Comparison of ENCODE assay signal across 31 cellular contexts in genomic region chr6:160634706-160635105, GRCh38. TPM values are rescaled to one million over a fixed set of nuclear protein-coding genes. Genes with fewer than 3 reads are reported as not detected.
DNase-seq lines count a peak whose midpoint lies in the region; ATAC-seq, FAIRE-seq and TF ChIP-seq lines count a peak whose summit lies in the region.
"Had no signal": no experiment of that assay in that cellular context is flagged by ENCODE, and none has a peak within 500 bp of the region (broad histone marks: within the 10 kb centered on the region; RNA-seq: fewer than 3 reads in every experiment).

No MANE protein-coding gene starts in this region.

- H3K36me3 ChIP-seq in right lobe of liver (peaks cover 0 to 4% (median 2%) of the 10 kb centered on the region in 4 donors), HepG2 (replicated peaks in 1 of 2; ENCODE audit: control insufficient read depth in 1 of 2, insufficient read depth in 2 of 2, low read length in 2 of 2) (no peaks in the 10 kb centered on the region), keratinocyte (ENCODE audit: control insufficient read depth in 2 of 2, extremely low read depth in 1 of 2, insufficient read depth in 2 of 2, low read length in 2 of 2) (no peaks in the 10 kb centered on the region)
- H3K36me3 ChIP-seq: brain microvascular endothelial cell, heart left ventricle, SJSA1, transverse colon had no signal

- H3K4me3 ChIP-seq in right lobe of liver: no peak overlapping the region
- no peak overlapping the region for H3K4me3 ChIP-seq in HepG2 (replicated peaks in 1 of 3; ENCODE audit: insufficient read depth in 1 of 3, low read depth in 2 of 3, low read length in 3 of 3)
- H3K4me3 ChIP-seq in keratinocyte (ENCODE audit: control insufficient read depth in 2 of 3, extremely low read depth in 1 of 3, insufficient read depth in 2 of 3, low read depth in 1 of 3, low read length in 3 of 3): no peak overlapping the region
- H3K4me3 ChIP-seq: heart left ventricle, psoas muscle, SJSA1, transverse colon had no signal

- intact Hi-C loops in right lobe of liver (cut with DNase I) (no loop called here), HepG2 (cut with micrococcal nuclease; ENCODE audit: unreplicated experiment) (no loop called here), activated B cell treated with CpG ODN at 0.5 μM for 24 hours (cut with micrococcal nuclease) (no loop called here)

- FAIRE-seq in HepG2 (lab: Jason Lieb, UNC) (no peak), keratinocyte (lab: Jason Lieb, UNC) (no peak)
- FAIRE-seq: RCC 7860, small intestine, TTC549 had no signal

- dilution Hi-C loops in keratinocyte (cut with MboI; ENCODE audit: extremely low pct_ligation_motif_present, low sequenced_read_pairs): no loop called here

- no peaks in the 10 kb centered on the region for H3K27me3 ChIP-seq in right lobe of liver
- no peaks in the 10 kb centered on the region for H3K27me3 ChIP-seq in HepG2 (ENCODE audit: control insufficient read depth in 1 of 2, insufficient read depth in 2 of 2, low read length in 2 of 2)
- H3K27me3 ChIP-seq in keratinocyte (ENCODE audit: control insufficient read depth, extremely low read depth, insufficient read depth, low read length): no peaks in the 10 kb centered on the region
- H3K27me3 ChIP-seq: brain microvascular endothelial cell, heart left ventricle, SJSA1, transverse colon had no signal

- WGBS in right lobe of liver (ENCODE audit: insufficient coverage, low coverage, low lambda C conversion rate, missing lambda C conversion rate): 86% methylated on average over 6 of the region's 10 CpGs
- WGBS in HepG2 (ENCODE audit: low lambda C conversion rate): 65% methylated on average over 8 of the region's 10 CpGs

- ATAC-seq in right lobe of liver: peak in 1 of 4 donors; percentile 16
- ATAC-seq in HepG2: no peak
- no peak for ATAC-seq in activated B cell treated with CpG ODN at 0.5 μM for 24 hours (ENCODE audit: low read depth)
- ATAC-seq in T-helper 17 cell: no peak
- ATAC-seq: activated CD4-positive, CD25-positive, alpha-beta regulatory T cell treated with anti-CD3 and anti-CD28 coated beads, Interleukin-2, amount 50 U/mL, for 24 hours; activated T-cell treated with anti-CD3 and anti-CD28 coated beads, Interleukin-2, amount 50 U/mL, for 4 hours; heart left ventricle; left lobe of liver; psoas muscle; T-cell had no signal

- H3K79me2 ChIP-seq in HepG2 (ENCODE audit: insufficient read depth, low read length) (no peaks in the 10 kb centered on the region), keratinocyte (ENCODE audit: control insufficient read depth, insufficient read depth, low read length) (no peaks in the 10 kb centered on the region)

- no peaks in the 10 kb centered on the region for H3K4me1 ChIP-seq in right lobe of liver
- no peaks in the 10 kb centered on the region for H3K4me1 ChIP-seq in HepG2 (ENCODE audit: insufficient read depth, low read length)
- no peaks in the 10 kb centered on the region for H3K4me1 ChIP-seq in keratinocyte (ENCODE audit: control insufficient read depth, extremely low read depth, insufficient read depth, low read length)
- H3K4me1 ChIP-seq: heart left ventricle, psoas muscle, SJSA1, transverse colon had no signal

- CTCF ChIA-PET in HepG2 (lab: Yijun Ruan, JAX; ENCODE audit: low intra/inter-chr PET ratio, low total read pairs) (no interaction called here), activated B cell treated with CpG ODN at 0.5 μM for 24 hours (lab: Charles Lee) (no interaction called here)

- no peak overlapping the region for H3K27ac ChIP-seq in right lobe of liver
- no peak overlapping the region for H3K27ac ChIP-seq in HepG2 (ENCODE audit: extremely low read length, insufficient read depth, low read length)
- no peak overlapping the region for H3K27ac ChIP-seq in keratinocyte (ENCODE audit: control insufficient read depth, insufficient read depth, low read length)
- H3K27ac ChIP-seq: brain microvascular endothelial cell, epithelial cell of prostate, heart left ventricle, KMS-11, psoas muscle, SJSA1, transverse colon had no signal

- no peaks in the 10 kb centered on the region for H3K4me1 Mint-ChIP-seq in activated B cell treated with CpG ODN at 0.5 μM for 24 hours
- H3K4me1 Mint-ChIP-seq in T-helper 17 cell: no peaks in the 10 kb centered on the region
- H3K4me1 Mint-ChIP-seq: CD14-positive monocyte, T-cell had no signal

- no peak for TF ChIP-seq RAD21 in HepG2 (CRISPR knock-in tag; IDR thresholded peaks at IDR 0.05)

- H3K9me3 ChIP-seq in right lobe of liver: no peaks in the 10 kb centered on the region
- no peaks in the 10 kb centered on the region for H3K9me3 ChIP-seq in HepG2 (ENCODE audit: low read length)
- H3K9me3 ChIP-seq in keratinocyte (ENCODE audit: control insufficient read depth, low read depth, low read length): no peaks in the 10 kb centered on the region
- no peaks in the 10 kb centered on the region for H3K9me3 ChIP-seq in T-helper 17 cell (ENCODE audit: control insufficient read depth, low read length, poor library complexity, severe bottlenecking)
- H3K9me3 ChIP-seq: SJSA1, transverse colon had no signal

- DNase-seq in right lobe of liver (peak in 2 of 3 donors; percentile 20 to 27), HepG2 (ENCODE audit: low spot score) (no peak), activated B cell treated with CpG ODN at 0.5 μM for 24 hours (peak; percentile 23), keratinocyte (ENCODE audit: low read depth, low spot score) (peak; percentile 1), kidney glomerular epithelial cell (lab: John Stamatoyannopoulos, UW) (no peak), AML-193 (lab: John Stamatoyannopoulos, UW) (no peak), T-helper 17 cell (no peak)
- DNase-seq: activated naive CD4-positive, alpha-beta T cell treated with Interleukin-2 at 50 U/mL for 16 hours; activated T-cell treated with anti-CD3 and anti-CD28 coated beads, Interleukin-2, amount 50 U/mL, for 4 hours; amniotic stem cell; brain microvascular endothelial cell; DND-41; effector CD4-positive, alpha-beta T cell; foreskin fibroblast; NCI-H1436; NCI-H2081 treated with DMSO at 0.1 percent for 48 hours; NCI-H226; psoas muscle; small intestine; transverse colon had no signal

- TF ChIP-seq CTCF in right lobe of liver (IDR thresholded peaks at IDR 0.05) (no peak), HepG2 (CRISPR knock-in tag; IDR thresholded peaks at IDR 0.05) (no peak), activated B cell treated with CpG ODN at 0.5 μM for 24 hours (IDR thresholded peaks at IDR 0.05) (no peak), keratinocyte (optimal IDR thresholded peaks at IDR 0.05 in 1 of 3, IDR thresholded peaks at IDR 0.05 in 1 of 3, conservative IDR thresholded peaks at IDR 0.05 in 1 of 3; ENCODE audit: extremely low read depth in 1 of 3, insufficient read depth in 2 of 3, low read length in 3 of 3) (no peak)

- no peak for TF ChIP-seq POLR2A in right lobe of liver (IDR thresholded peaks at IDR 0.05)
- no peak for TF ChIP-seq POLR2A in HepG2 (IDR thresholded peaks at IDR 0.05; ENCODE audit: insufficient read depth in 1 of 2, low read depth in 2 of 2, low read length in 2 of 2)

- H3K27ac Mint-ChIP-seq in activated B cell treated with CpG ODN at 0.5 μM for 24 hours (no peak overlapping the region), T-helper 17 cell (no peak overlapping the region)
- H3K27ac Mint-ChIP-seq: CD14-positive monocyte, T-cell had no signal

- H3K9me1 ChIP-seq in keratinocyte (ENCODE audit: control insufficient read depth, extremely low read depth, insufficient read depth, low read length): no peaks in the 10 kb centered on the region

- H3K36me3 Mint-ChIP-seq in activated B cell treated with CpG ODN at 0.5 μM for 24 hours (ENCODE audit: low read depth) (no peaks in the 10 kb centered on the region), T-helper 17 cell (ENCODE audit: low read depth) (no peaks in the 10 kb centered on the region)
- H3K36me3 Mint-ChIP-seq: CD14-positive monocyte, T-cell had no signal

- no peak overlapping the region for H2AFZ ChIP-seq in HepG2 (ENCODE audit: low read length)
- H2AFZ ChIP-seq in keratinocyte (ENCODE audit: control insufficient read depth, low read length): no peak overlapping the region

- no peak overlapping the region for H3K4me3 Mint-ChIP-seq in activated B cell treated with CpG ODN at 0.5 μM for 24 hours
- no peak overlapping the region for H3K4me3 Mint-ChIP-seq in T-helper 17 cell
- H3K4me3 Mint-ChIP-seq: activated T-cell treated with anti-CD3 and anti-CD28 coated beads, Interleukin-2, amount 50 U/mL, for 4 hours; CD14-positive monocyte; T-cell had no signal

- H4K20me1 ChIP-seq in HepG2 (ENCODE audit: insufficient read depth, low read length) (no peaks in the 10 kb centered on the region), keratinocyte (ENCODE audit: control insufficient read depth, extremely low read depth, insufficient read depth, low read length) (no peaks in the 10 kb centered on the region)

- POLR2A ChIA-PET in HepG2 (lab: Yijun Ruan, JAX) (no interaction called here), activated B cell treated with CpG ODN at 0.5 μM for 24 hours (lab: Charles Lee) (no interaction called here)

- no peaks in the 10 kb centered on the region for H3K27me3 Mint-ChIP-seq in activated B cell treated with CpG ODN at 0.5 μM for 24 hours
- H3K27me3 Mint-ChIP-seq in T-helper 17 cell: no peaks in the 10 kb centered on the region
- H3K27me3 Mint-ChIP-seq: T-cell had no signal

- TF ChIP-seq EP300 in HepG2 (IDR thresholded peaks at IDR 0.05; ENCODE audit: low read depth in 2 of 2, low read length in 2 of 2) (no peak), HepG2 (CRISPR knock-in tag; IDR thresholded peaks at IDR 0.05; ENCODE audit: borderline replicate concordance) (no peak)

- H3K9ac ChIP-seq in HepG2 (ENCODE audit: insufficient read depth, low read depth, low read length) (no peak overlapping the region), keratinocyte (ENCODE audit: control insufficient read depth, extremely low read depth, insufficient read depth, low read length) (no peak overlapping the region)
- H3K9ac ChIP-seq: KMS-11 had no signal

- no peak overlapping the region for H3K4me2 ChIP-seq in HepG2 (ENCODE audit: low read depth, low read length)
- no peak overlapping the region for H3K4me2 ChIP-seq in keratinocyte (ENCODE audit: control insufficient read depth, extremely low read depth, insufficient read depth, low read depth, low read length)
- H3K4me2 ChIP-seq: KMS-11 had no signal

- in situ Hi-C loops in HepG2 (cut with HindIII; ENCODE audit: extremely low pct_ligation_motif_present, low pct_unique_long_range_greater_than_20kb): no loop called here

- H3K9me3 Mint-ChIP-seq in activated B cell treated with CpG ODN at 0.5 μM for 24 hours: no peaks in the 10 kb centered on the region
- H3K9me3 Mint-ChIP-seq: activated T-cell treated with anti-CD3 and anti-CD28 coated beads, Interleukin-2, amount 50 U/mL, for 4 hours; T-cell had no signal

- BruUV-seq in HepG2 (replicated peaks; lab: Mats Ljungman, UMichigan): no TSS peak

RNA-seq across cellular contexts. Expression of gene LPA, which starts 29.4 kb away (rescaled TPM):
- 100 to 1,000 TPM in 4 of 6 experiments, 10 to 100 TPM in 2; 13.5 to 442 (median 184) TPM for total RNA-seq in right lobe of liver
- not detected in 2 replicates for total RNA-seq in HepG2 (2016; rRNA removed; fragmentation: Illumina TruSeq; extraction: Trizol)
- total RNA-seq in HepG2 (2016; cell fraction: cytosol; rRNA removed; fragmentation: Illumina TruSeq; extraction: Trizol; ENCODE audit: low read depth): not detected in 2 replicates
- 0.06 TPM in 1 of 2 replicates, not detected in the other for total RNA-seq in HepG2 (2016; cell fraction: insoluble cytoplasmic fraction; rRNA removed; fragmentation: Illumina TruSeq; extraction: Trizol)
- not detected in 2 replicates for total RNA-seq in HepG2 (2016; cell fraction: membrane; rRNA removed; fragmentation: Illumina TruSeq; extraction: Trizol)
- total RNA-seq in HepG2 (2016; cell fraction: nucleus; rRNA removed; fragmentation: Illumina TruSeq; extraction: Trizol): not detected in 2 replicates
- 0.04 TPM in 1 of 2 replicates, not detected in the other for polyA plus RNA-seq in HepG2 (2011; rRNA removed)
- not detected in 2 replicates for polyA plus RNA-seq in HepG2 (2011; cell fraction: cytosol; rRNA removed)
- polyA plus RNA-seq in HepG2 (2011; cell fraction: nucleus; rRNA removed): 0.14 and 0.28 TPM in 2 replicates
- polyA plus RNA-seq in HepG2 (2012): 0.08 TPM in 1 of 2 replicates, not detected in the other
- polyA plus RNA-seq in HepG2 (2016; cell fraction: cytosol; fragmentation: Illumina TruSeq; extraction: Trizol; ENCODE audit: low read depth): not detected in 2 replicates
- polyA plus RNA-seq in HepG2 (2016; cell fraction: insoluble cytoplasmic fraction; fragmentation: Illumina TruSeq; extraction: Trizol; ENCODE audit: low read depth): not detected in 2 replicates
- not detected in 2 replicates for polyA plus RNA-seq in HepG2 (2016; cell fraction: membrane; fragmentation: Illumina TruSeq; extraction: Trizol; ENCODE audit: low read depth)
- polyA plus RNA-seq in HepG2 (2016; cell fraction: nucleus; fragmentation: Illumina TruSeq; extraction: Trizol; ENCODE audit: insufficient read depth, low read depth): not detected in 2 replicates
- polyA minus RNA-seq in HepG2 (2011; rRNA and poly(A)+ RNA removed; ENCODE audit: low replicate concordance): not detected in 2 replicates
- not detected in 2 replicates for polyA minus RNA-seq in HepG2 (2011; cell fraction: cytosol; rRNA and poly(A)+ RNA removed)
- 0.26 and 0.37 TPM in 2 replicates for polyA minus RNA-seq in HepG2 (2011; cell fraction: nucleus; rRNA and poly(A)+ RNA removed)
- not detected in 2 replicates for total RNA-seq in activated B cell treated with CpG ODN at 0.5 μM for 24 hours
- polyA plus RNA-seq in keratinocyte: 0.03 TPM in 1 of 3 replicates, not detected in the others
- not detected for polyA plus RNA-seq in keratinocyte (2011; ENCODE audit: low read depth)
- not detected in 2 replicates for polyA plus RNA-seq in keratinocyte (2011; cell fraction: cytosol; rRNA removed)
- not detected in 2 replicates for polyA plus RNA-seq in keratinocyte (2011; cell fraction: nucleus; rRNA removed)
- polyA plus RNA-seq in keratinocyte (2012; ENCODE audit: low replicate concordance): not detected in 2 replicates
- polyA minus RNA-seq in keratinocyte: not detected in 3 replicates
- not detected for polyA minus RNA-seq in keratinocyte (2011; cell fraction: cytosol; rRNA and poly(A)+ RNA removed)
- not detected in 2 replicates for polyA minus RNA-seq in keratinocyte (2011; cell fraction: nucleus; rRNA and poly(A)+ RNA removed)
- not detected for total RNA-seq in T-helper 17 cell
- total RNA-seq: chondrocyte, SJSA1 had no signal
- polyA plus RNA-seq: CD14-positive monocyte, heart left ventricle, psoas muscle had no signal

Comparison
In these comparisons a context has a peak if more than half of its experiments do, and no peak if none do; other contexts are left out.
1. DNase-seq: peak in right lobe of liver (2 of 3), activated B cell treated with CpG ODN at 0.5 μM for 24 hours (single experiment) and keratinocyte (single experiment); none in HepG2 (single experiment), kidney glomerular epithelial cell (single experiment), AML-193 (0 of 2) and T-helper 17 cell (0 of 3).
2. RNA of gene LPA, which starts 29.4 kb away (total RNA-seq): 13.5 to 442 TPM in right lobe of liver; not detected in T-helper 17 cell, 0.06 TPM in HepG2 and not detected in activated B cell treated with CpG ODN at 0.5 μM for 24 hours; every median in the first group is over 10 times any median in the second.